In the genomic region with DNA sequence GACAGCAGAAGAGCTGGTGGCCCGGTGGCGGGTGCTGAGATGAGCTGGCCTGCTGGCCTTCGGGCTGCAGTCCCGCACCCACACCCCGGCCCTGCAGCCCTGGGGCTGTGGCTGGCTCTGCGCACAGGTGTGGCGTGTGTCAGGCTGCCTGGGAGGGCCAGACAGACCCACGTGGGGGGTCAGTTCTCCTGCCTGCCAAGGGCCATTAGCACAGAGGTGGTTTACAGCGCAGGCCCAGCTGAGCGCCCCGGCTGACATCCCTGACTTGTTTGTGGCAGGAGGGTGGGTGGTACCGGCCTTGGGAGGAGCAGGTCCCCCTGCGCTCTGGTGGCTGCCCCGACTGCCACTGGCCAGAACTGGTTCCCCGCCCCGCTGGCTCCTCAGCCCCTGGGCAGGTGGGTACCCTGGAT, we compare ENCODE assay signal across 19 cellular contexts. TPM values are rescaled to one million over a fixed set of nuclear protein-coding genes. Genes with fewer than 3 reads are reported as not detected.
DNase-seq lines count a peak whose midpoint lies in the region; ATAC-seq and TF ChIP-seq lines count a peak whose summit lies in the region.
"Had no signal": no experiment of that assay in that cellular context is flagged by ENCODE, and none has a peak within 500 bp of the region (broad histone marks: within the 10 kb centered on the region; RNA-seq: fewer than 3 reads in every experiment).

No MANE protein-coding gene starts in this region.

- WGBS in neuronal stem cell (ENCODE audit: extremely low coverage in 2 of 2, insufficient read length in 2 of 2, insufficient replicate concordance in 1 of 2), 2 donors, result no CpG with 5 or more reads among the region's 16 CpGs

- no peak overlapping the region for H2BK15ac ChIP-seq in neuronal stem cell (ENCODE audit: low read length)

- H3K23ac ChIP-seq in neuronal stem cell (ENCODE audit: low read depth, low read length, poor library complexity), result peak overlapping the region; percentile 43

- H3K4me1 ChIP-seq in HEK293 (ENCODE audit: control insufficient read depth, insufficient read depth, low read length) (no peaks in the 10 kb centered on the region), SJCRH30 (peaks cover 39% of the 10 kb centered on the region; the same call in 1 of the 2 replicates), neuronal stem cell (ENCODE audit: control insufficient read depth in 2 of 2, insufficient read depth in 1 of 2, low read depth in 1 of 2, low read length in 2 of 2) (peaks cover 4 to 10% of the 10 kb centered on the region in 2 donors)
- H3K4me1 ChIP-seq: Caco-2, HAP-1 had no signal

- H3K4ac ChIP-seq in neuronal stem cell (ENCODE audit: low read length), result no peak overlapping the region

- no peak overlapping the region for H2BK120ac ChIP-seq in neuronal stem cell (ENCODE audit: low read depth, low read length)

- no peak overlapping the region for H2BK5ac ChIP-seq in neuronal stem cell (ENCODE audit: low read length)

- TF ChIP-seq CTCF in HEK293 (tag by site-specific recombination; IDR thresholded peaks at IDR 0.05), result no peak

- POLR2A ChIA-PET in HEK293 (lab: Yijun Ruan, JAX), result no interaction called here

- H3K79me1 ChIP-seq in neuronal stem cell (ENCODE audit: low read depth, low read length), result peaks cover 8% of the 10 kb centered on the region

- H2BK12ac ChIP-seq in neuronal stem cell (ENCODE audit: low read length), result no peak overlapping the region

- H3K4me2 ChIP-seq in neuronal stem cell (ENCODE audit: insufficient read depth, low read length, poor library complexity, severe bottlenecking), result no peak overlapping the region
- H3K4me2 ChIP-seq: A549 had no signal

- ATAC-seq in left ventricle myocardium superior (no peak), SK-N-SH treated with all-trans-retinoic acid at 6 μM for 48 hours (no peak)
- ATAC-seq: A549; CD8-positive, alpha-beta T cell had no signal

- H2AFZ ChIP-seq in neuronal stem cell (ENCODE audit: low read length), result no peak overlapping the region

- H2AK5ac ChIP-seq in neuronal stem cell (ENCODE audit: low read depth, low read length), result no peak overlapping the region

- peak overlapping the region; percentile 48 for H3K18ac ChIP-seq in neuronal stem cell (ENCODE audit: low read length)

- intact Hi-C loops in left ventricle myocardium superior (cut with micrococcal nuclease) (no loop called here), cardiac septum (cut with DNase I) (no loop called here)

- peak overlapping the region; percentile 94 for H3K14ac ChIP-seq in neuronal stem cell (ENCODE audit: low read length)

- H3K9me3 ChIP-seq in HEK293 (ENCODE audit: control insufficient read depth, insufficient read depth, low read depth, low read length) (no peaks in the 10 kb centered on the region), SJCRH30 (replicated peaks) (no peaks in the 10 kb centered on the region), neuronal stem cell (replicated peaks in 1 of 2; ENCODE audit: control insufficient read depth in 2 of 2, insufficient read depth in 1 of 2, low read depth in 1 of 2, low read length in 2 of 2) (no peaks in the 10 kb centered on the region)
- H3K9me3 ChIP-seq: A549, Caco-2, HAP-1 had no signal

- H3K36me3 ChIP-seq in HEK293 (ENCODE audit: control insufficient read depth in 2 of 2, insufficient read depth in 1 of 2, low read length in 2 of 2) (peaks cover 0 to 6% of the 10 kb centered on the region in 2 experiments; a peak in 1 of 3 replicates), SJCRH30 (peaks cover 3% of the 10 kb centered on the region; the same call in 1 of the 2 replicates), neuronal stem cell (replicated peaks in 1 of 2; ENCODE audit: control insufficient read depth in 2 of 2, insufficient read depth in 2 of 2, low read length in 2 of 2) (peaks cover 8 to 44% of the 10 kb centered on the region in 2 donors)
- H3K36me3 ChIP-seq: HAP-1 had no signal

- H3K4me3 ChIP-seq in HEK293 (ENCODE audit: low read depth, low read length) (no peak overlapping the region), SJCRH30 (no peak overlapping the region), neuronal stem cell (ENCODE audit: low read length in 2 of 2) (no peak overlapping the region)
- H3K4me3 ChIP-seq: A549, HAP-1 had no signal

- CTCF ChIA-PET in HEK293 (lab: Yijun Ruan, JAX), result interaction anchor here (1.1 kb wide), 1 partner anchor 11 kb away, joined by 3 read pairs; no protein-coding TSS in a partner anchor

- H3K27ac ChIP-seq in HEK293 (ENCODE audit: extremely low read depth, low read depth, low read length) (no peak overlapping the region), SJCRH30 (no peak overlapping the region), neuronal stem cell (replicated peaks; ENCODE audit: low read length) (no peak overlapping the region), caudate nucleus (ENCODE audit: low read depth, low read length) (no peak overlapping the region)
- H3K27ac ChIP-seq: A549, C4-2B had no signal

- H3K27me3 ChIP-seq in SJCRH30, result no peaks in the 10 kb centered on the region
- H3K27me3 ChIP-seq in neuronal stem cell (ENCODE audit: control insufficient read depth in 3 of 3, insufficient read depth in 3 of 3, low read depth in 1 of 3, low read length in 3 of 3), result no peaks in the 10 kb centered on the region

- H4K91ac ChIP-seq in neuronal stem cell (ENCODE audit: low read depth, low read length, poor library complexity), result no peak overlapping the region

- H4K8ac ChIP-seq in neuronal stem cell (ENCODE audit: low read depth, low read length), result no peak overlapping the region

- no peak overlapping the region for H3K9ac ChIP-seq in neuronal stem cell (ENCODE audit: low read depth, low read length, poor library complexity)

- DNase-seq in left ventricle myocardium superior (peak; percentile 28), cardiac septum (ENCODE audit: low spot score) (no peak), SJCRH30 (peak; percentile 53 to 57), neuronal stem cell (ENCODE audit: low spot score) (no peak), caudate nucleus (lab: John Stamatoyannopoulos, UW) (no peak)
- DNase-seq in activated CD4-positive, CD25-positive, alpha-beta regulatory T cell (lab: John Stamatoyannopoulos, UW), result no peak
- DNase-seq: 8988T; Caco-2; CD4-positive, CD25-positive, alpha-beta regulatory T cell; CD8-positive, alpha-beta T cell; DMS153; DND-41; GOT3 had no signal

TF ChIP-seq in HEK293, 187 proteins besides CTCF, POLR2A, EP300 and RAD21:
- TF ChIP-seq ZNF335 (tag by site-specific recombination; conservative IDR thresholded peaks at IDR 0.05) (no peak), ZNF416 (tag by site-specific recombination; IDR thresholded peaks at IDR 0.05) (no peak), GLIS2 (tag by site-specific recombination; IDR thresholded peaks at IDR 0.05) (peak; percentile 20; the same call in 1 of the 2 replicates), ZNF140 (tag by site-specific recombination; IDR thresholded peaks at IDR 0.05) (no peak), GLIS1 (tag by site-specific recombination; IDR thresholded peaks at IDR 0.05) (peak; percentile 96), GLI2 (tag by site-specific recombination; IDR thresholded peaks at IDR 0.05; ENCODE audit: borderline replicate concordance, low read depth) (no peak), ZIC2 (tag by site-specific recombination; IDR thresholded peaks at IDR 0.05) (0 out of 2 replicates have a peak, but pooled peaks have one; percentile 22)
- TF ChIP-seq, protein P1, sequence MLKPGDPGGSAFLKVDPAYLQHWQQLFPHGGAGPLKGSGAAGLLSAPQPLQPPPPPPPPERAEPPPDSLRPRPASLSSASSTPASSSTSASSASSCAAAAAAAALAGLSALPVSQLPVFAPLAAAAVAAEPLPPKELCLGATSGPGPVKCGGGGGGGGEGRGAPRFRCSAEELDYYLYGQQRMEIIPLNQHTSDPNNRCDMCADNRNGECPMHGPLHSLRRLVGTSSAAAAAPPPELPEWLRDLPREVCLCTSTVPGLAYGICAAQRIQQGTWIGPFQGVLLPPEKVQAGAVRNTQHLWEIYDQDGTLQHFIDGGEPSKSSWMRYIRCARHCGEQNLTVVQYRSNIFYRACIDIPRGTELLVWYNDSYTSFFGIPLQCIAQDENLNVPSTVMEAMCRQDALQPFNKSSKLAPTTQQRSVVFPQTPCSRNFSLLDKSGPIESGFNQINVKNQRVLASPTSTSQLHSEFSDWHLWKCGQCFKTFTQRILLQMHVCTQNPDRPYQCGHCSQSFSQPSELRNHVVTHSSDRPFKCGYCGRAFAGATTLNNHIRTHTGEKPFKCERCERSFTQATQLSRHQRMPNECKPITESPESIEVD (tag by site-specific recombination; IDR thresholded peaks at IDR 0.05), result no peak
TF ChIP-seq in HEK293: peak in this region for 3.

TF ChIP-seq in SK-N-SH treated with all-trans-retinoic acid at 6 μM for 48 hours, 23 proteins besides CTCF, POLR2A, EP300 and RAD21:
- TF ChIP-seq BACH2 (CRISPR knock-in tag; IDR thresholded peaks at IDR 0.05; ENCODE audit: borderline replicate concordance) (no peak), TCF4 (CRISPR knock-in tag; IDR thresholded peaks at IDR 0.05; ENCODE audit: borderline replicate concordance) (no peak)

RNA-seq across cellular contexts. Expression of a gene that starts 9.4 kb away (rescaled TPM):
- 0.67 TPM for total RNA-seq in left ventricle myocardium superior
- total RNA-seq in cardiac septum, result 0.38 TPM
- 0.12 and 0.63 TPM in 2 replicates for total RNA-seq in SJCRH30 (2014; rRNA removed; shearing (Covaris generic))
- 0.59 TPM for polyA plus RNA-seq in neuronal stem cell (2013, experiment 1 of 2)
- polyA plus RNA-seq in neuronal stem cell (2013, experiment 2 of 2), result 0.61 TPM
- total RNA-seq: CD4-positive, CD25-positive, alpha-beta regulatory T cell; CD8-positive, alpha-beta T cell had no signal
- polyA plus RNA-seq: BJ had no signal

RNA-seq across cellular contexts. Expression of a gene that starts 30.7 kb away (rescaled TPM):
- total RNA-seq in left ventricle myocardium superior, result 35.5 TPM
- 62.7 TPM for total RNA-seq in cardiac septum
- total RNA-seq in SJCRH30 (2014; rRNA removed; shearing (Covaris generic)), result 8.6 and 9.6 TPM in 2 replicates
- 0.14 TPM for polyA plus RNA-seq in neuronal stem cell (2013, experiment 1 of 2)
- polyA plus RNA-seq in neuronal stem cell (2013, experiment 2 of 2), result 0.11 TPM
- total RNA-seq: CD4-positive, CD25-positive, alpha-beta regulatory T cell; CD8-positive, alpha-beta T cell had no signal
- polyA plus RNA-seq: BJ had no signal

Comparison
In these comparisons a context has a peak if more than half of its experiments do, and no peak if none do; other contexts are left out.
1. DNase-seq: peak in left ventricle myocardium superior (single experiment) and SJCRH30 (2 of 2); none in cardiac septum (single experiment), neuronal stem cell (single experiment), caudate nucleus (0 of 61) and activated CD4-positive, CD25-positive, alpha-beta regulatory T cell (0 of 4).